Comparison of ENCODE assay signal across 11 cellular contexts in genomic region chr6:24408719-24409410, GRCh38. TPM values are rescaled to one million over a fixed set of nuclear protein-coding genes. Genes with fewer than 3 reads are reported as not detected.
A peak's percentile ranks its signal among the peaks of the same experiment; 100 is the strongest.
DNase-seq lines count a peak whose midpoint lies in the region; ATAC-seq and TF ChIP-seq lines count a peak whose summit lies in the region.
"Had no signal": no experiment of that assay in that cellular context is flagged by ENCODE, and none has a peak within 500 bp of the region (broad histone marks: within the 10 kb centered on the region; RNA-seq: fewer than 3 reads in every experiment).

No MANE protein-coding gene starts in this region.

- no peak overlapping the region for H2AFZ ChIP-seq in smooth muscle cell (ENCODE audit: low read depth)

- no peak overlapping the region for H3K4me3 ChIP-seq in tibial nerve
- H3K4me3 ChIP-seq in smooth muscle cell, result no peak overlapping the region
- no peak overlapping the region for H3K4me3 ChIP-seq in psoas muscle
- H3K4me3 ChIP-seq: BLaER1 had no signal

- H3K79me2 ChIP-seq in smooth muscle cell (ENCODE audit: low read depth), result peaks cover 22% of the 10 kb centered on the region

- no peaks in the 10 kb centered on the region for H3F3A ChIP-seq in smooth muscle cell (ENCODE audit: low read depth)

- H3K4me2 ChIP-seq in smooth muscle cell, result no peak overlapping the region
- H3K4me2 ChIP-seq: BLaER1 had no signal

- H3K27ac ChIP-seq in tibial nerve (no peak overlapping the region), smooth muscle cell (ENCODE audit: low read depth) (no peak overlapping the region), psoas muscle (no peak overlapping the region)
- H3K27ac ChIP-seq: BLaER1 had no signal

- TF ChIP-seq EP300 in tibial nerve (IDR thresholded peaks at IDR 0.05), result no peak

- no peak overlapping the region for H3K9ac ChIP-seq in smooth muscle cell (ENCODE audit: low read depth)
- H3K9ac ChIP-seq: BLaER1 had no signal

- H3K9me3 ChIP-seq in tibial nerve (no peaks in the 10 kb centered on the region), smooth muscle cell (replicated peaks; ENCODE audit: low read depth) (no peaks in the 10 kb centered on the region), psoas muscle (no peaks in the 10 kb centered on the region)

- WGBS in tibial nerve, 2 donors, result 73 to 79% methylated on average over 2 of the region's 2 CpGs
- 91% methylated on average over 2 of the region's 2 CpGs for WGBS in smooth muscle cell (ENCODE audit: low lambda C conversion rate)
- 81 to 91% (median 82%) methylated on average over 2 of the region's 2 CpGs for WGBS in psoas muscle, 3 donors

- no peak for TF ChIP-seq CTCF in tibial nerve (IDR thresholded peaks at IDR 0.05)
- TF ChIP-seq CTCF in smooth muscle cell (IDR thresholded peaks at IDR 0.05; ENCODE audit: borderline replicate concordance, insufficient read depth, poor library complexity, severe bottlenecking), result no peak
- TF ChIP-seq CTCF in psoas muscle (IDR thresholded peaks at IDR 0.05), result no peak

- peaks cover 0 to 19% (median 5%) of the 10 kb centered on the region in 4 donors for H3K4me1 ChIP-seq in tibial nerve
- H3K4me1 ChIP-seq in smooth muscle cell (ENCODE audit: low read depth), result peaks cover 3% of the 10 kb centered on the region
- peaks cover 16% of the 10 kb centered on the region for H3K4me1 ChIP-seq in psoas muscle

- intact Hi-C loops in psoas muscle (cut with DNase I), result no loop called here

- TF ChIP-seq POLR2A in GM18505 (IDR thresholded peaks at IDR 0.05; ENCODE audit: borderline replicate concordance, extremely low read depth, insufficient read depth, insufficient read length), result no peak
- TF ChIP-seq POLR2A in tibial nerve (IDR thresholded peaks at IDR 0.05), result no peak

- peak; percentile 87 for ATAC-seq in GM18505 (IDR thresholded peaks at IDR 0.05; ENCODE audit: unreplicated experiment)
- ATAC-seq in GM19455 (IDR thresholded peaks at IDR 0.05; ENCODE audit: unreplicated experiment), result peak; percentile 87
- ATAC-seq in HG02870 (IDR thresholded peaks at IDR 0.05; ENCODE audit: unreplicated experiment), result peak; percentile 95
- peak; percentile 69 for ATAC-seq in HG03521 (IDR thresholded peaks at IDR 0.05; ENCODE audit: unreplicated experiment)
- ATAC-seq in psoas muscle, result no peak

- H3K27me3 ChIP-seq in tibial nerve (no peaks in the 10 kb centered on the region), smooth muscle cell (ENCODE audit: low read depth) (no peaks in the 10 kb centered on the region), psoas muscle (ENCODE audit: insufficient read depth in 3 of 3, low read length in 2 of 3) (no peaks in the 10 kb centered on the region)

- H3K36me3 ChIP-seq in tibial nerve, result peaks cover 2 to 79% (median 23%) of the 10 kb centered on the region in 3 donors
- peaks cover 23% of the 10 kb centered on the region for H3K36me3 ChIP-seq in smooth muscle cell (ENCODE audit: low read depth)
- H3K36me3 ChIP-seq in psoas muscle (ENCODE audit: insufficient read depth in 1 of 2, low read depth in 1 of 2), result peaks cover 7 to 92% of the 10 kb centered on the region in 2 donors

- DNase-seq in tibial nerve (ENCODE audit: low spot score in 2 of 2), result no peak
- DNase-seq in smooth muscle cell (lab: John Stamatoyannopoulos, UW; ENCODE audit: unreplicated experiment), result no peak
- no peak for DNase-seq in psoas muscle
- no peak for DNase-seq in NCI-H774 (lab: John Stamatoyannopoulos, UW)
- DNase-seq: NCI-H1436, T1000 had no signal

- peaks cover 47% of the 10 kb centered on the region for H4K20me1 ChIP-seq in smooth muscle cell (ENCODE audit: low read depth)

RNA-seq across cellular contexts. Expression of gene MRS2, which starts 6.1 kb away (rescaled TPM):
- total RNA-seq in tibial nerve (10 to 100 TPM; 22.8 to 36.1 (median 27.5) TPM), smooth muscle cell (27.7 and 38.6 TPM in 2 replicates), psoas muscle (10 to 100 TPM; 26.7 to 52.6 (median 32.2) TPM)
- polyA plus RNA-seq in smooth muscle cell (19.7 and 28.2 TPM in 2 replicates), psoas muscle (10 to 100 TPM; 26.2 to 52.5 (median 41.4) TPM)

RNA-seq across cellular contexts. Expression of gene DCDC2, which starts 51.0 kb away (rescaled TPM):
- not detected for total RNA-seq in tibial nerve
- total RNA-seq in smooth muscle cell, result not detected in 2 replicates
- not detected in 2 replicates for polyA plus RNA-seq in smooth muscle cell
- 1 to 10 TPM in 1 of 4 donors, under 1 TPM in 3; 0.60 to 3.1 (median 0.86) TPM for total RNA-seq in psoas muscle
- 1 to 10 TPM in 1 of 3 donors, under 1 TPM in 2; 0.45 to 1.1 (median 0.47) TPM for polyA plus RNA-seq in psoas muscle

Comparison
In these comparisons a context has a peak if more than half of its experiments do, and no peak if none do; other contexts are left out.
1. ATAC-seq: peak in GM18505 (single experiment), GM19455 (single experiment), HG02870 (single experiment) and HG03521 (single experiment); none in psoas muscle (0 of 4).